In genomic region chr16:19515765-19516164, GRCh38 we compare ENCODE assay signal across 18 cellular contexts.
"Had no signal": no experiment of that assay in that cellular context is flagged by ENCODE, and none has a peak within 500 bp of the region (broad histone marks: within the 10 kb centered on the region; RNA-seq: fewer than 3 reads in every experiment).

No MANE protein-coding gene starts in this region.

- DNase-seq: activated CD8-positive, alpha-beta memory T cell treated with anti-CD3 and anti-CD28 coated beads, Interleukin-2, amount 50 U/mL, for 4 hours; activated CD8-positive, alpha-beta T cell treated with anti-CD3 and anti-CD28 coated beads for 36 hours; activated gamma-delta T cell treated with Interleukin-2 at 50 U/mL for 16 hours; activated naive CD8-positive, alpha-beta T cell treated with anti-CD3 and anti-CD28 coated beads for 36 hours; activated T-cell treated with anti-CD3 and anti-CD28 coated beads, Interleukin-2, amount 50 U/mL, for 72 hours; anterior cingulate cortex; heart left ventricle; islet precursor cell; naive thymus-derived CD4-positive, alpha-beta T cell; posterior cingulate gyrus; spleen; stimulated activated CD4-positive, alpha-beta T cell treated with anti-CD3 and anti-CD28 coated beads, Interleukin-1b, Interleukin-23, amount 100 ng/mL, for 48 hours; stimulated activated naive B cell treated with anti-CD40 and anti-IgM and Interleukin-4, amounts not matched to agents 10 μg/mL and 1 μg/mL and 100 μg/mL, for 72 hours; substantia nigra; upper lobe of left lung had no signal

- H3K27ac Mint-ChIP-seq: activated CD8-positive, alpha-beta T cell treated with anti-CD3 and anti-CD28 coated beads for 36 hours; activated naive CD8-positive, alpha-beta T cell treated with anti-CD3 and anti-CD28 coated beads for 36 hours; activated T-cell treated with anti-CD3 and anti-CD28 coated beads, Interleukin-2, amount 50 U/mL, for 72 hours; stimulated activated naive B cell treated with anti-CD40 and anti-IgM and Interleukin-4, amounts not matched to agents 10 μg/mL and 1 μg/mL and 100 μg/mL, for 72 hours; T-helper 2 cell treated with Interferon-gamma antibody and Interleukin-4, amounts not matched to agents 5 μg/mL and 100 μg/mL, for 36 hours had no signal

- H3K9me3 Mint-ChIP-seq: activated CD8-positive, alpha-beta T cell treated with anti-CD3 and anti-CD28 coated beads for 36 hours; activated naive CD8-positive, alpha-beta T cell treated with anti-CD3 and anti-CD28 coated beads for 36 hours; activated T-cell treated with anti-CD3 and anti-CD28 coated beads, Interleukin-2, amount 50 U/mL, for 72 hours; naive thymus-derived CD4-positive, alpha-beta T cell; stimulated activated naive B cell treated with anti-CD40 and anti-IgM and Interleukin-4, amounts not matched to agents 10 μg/mL and 1 μg/mL and 100 μg/mL, for 72 hours; T-helper 2 cell treated with Interferon-gamma antibody and Interleukin-4, amounts not matched to agents 5 μg/mL and 100 μg/mL, for 36 hours had no signal

- H3K4me3 Mint-ChIP-seq: activated CD8-positive, alpha-beta T cell treated with anti-CD3 and anti-CD28 coated beads for 36 hours; activated naive CD8-positive, alpha-beta T cell treated with anti-CD3 and anti-CD28 coated beads for 36 hours; activated T-cell treated with anti-CD3 and anti-CD28 coated beads, Interleukin-2, amount 50 U/mL, for 72 hours; naive thymus-derived CD4-positive, alpha-beta T cell; stimulated activated naive B cell treated with anti-CD40 and anti-IgM and Interleukin-4, amounts not matched to agents 10 μg/mL and 1 μg/mL and 100 μg/mL, for 72 hours; T-helper 2 cell treated with Interferon-gamma antibody and Interleukin-4, amounts not matched to agents 5 μg/mL and 100 μg/mL, for 36 hours had no signal

- H3K9me3 ChIP-seq: heart left ventricle, right atrium auricular region, spleen, upper lobe of left lung had no signal

- H3K4me3 ChIP-seq: heart left ventricle, right atrium auricular region, spleen, upper lobe of left lung had no signal

- H3K27ac ChIP-seq: heart left ventricle, right atrium auricular region, spleen had no signal

- H3K27me3 ChIP-seq: heart left ventricle, right atrium auricular region, spleen, upper lobe of left lung had no signal

- H3K27me3 Mint-ChIP-seq: activated CD8-positive, alpha-beta T cell treated with anti-CD3 and anti-CD28 coated beads for 36 hours; activated naive CD8-positive, alpha-beta T cell treated with anti-CD3 and anti-CD28 coated beads for 36 hours; naive thymus-derived CD4-positive, alpha-beta T cell; stimulated activated naive B cell treated with anti-CD40 and anti-IgM and Interleukin-4, amounts not matched to agents 10 μg/mL and 1 μg/mL and 100 μg/mL, for 72 hours had no signal

- ATAC-seq: activated CD8-positive, alpha-beta T cell treated with anti-CD3 and anti-CD28 coated beads for 36 hours; activated T-cell treated with anti-CD3 and anti-CD28 coated beads, Interleukin-2, amount 50 U/mL, for 72 hours; heart left ventricle; naive thymus-derived CD4-positive, alpha-beta T cell; stimulated activated naive B cell treated with anti-CD40 and anti-IgM and Interleukin-4, amounts not matched to agents 10 μg/mL and 1 μg/mL and 100 μg/mL, for 72 hours had no signal

- FAIRE-seq: frontal cortex had no signal
